Comparison of ENCODE assay signal across 21 cellular contexts in the genomic region with DNA sequence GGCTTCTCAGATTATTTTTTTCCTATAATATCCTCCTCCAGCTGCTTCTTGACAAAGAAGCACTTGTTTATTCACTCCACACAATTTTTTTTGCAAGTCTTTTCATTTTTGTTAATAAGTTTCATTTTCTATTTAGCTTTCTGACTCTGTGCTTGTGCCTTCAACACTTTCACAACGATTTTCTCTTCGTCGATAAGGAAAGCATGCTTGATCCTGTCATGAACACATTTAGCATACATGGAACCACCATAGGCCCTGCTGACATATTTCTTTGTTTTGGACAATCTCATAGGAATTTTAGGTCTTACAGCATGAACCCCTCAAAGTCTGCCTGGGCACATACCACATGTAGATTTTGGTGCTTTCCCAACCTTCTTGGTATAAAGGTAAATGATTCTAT.
"Had no signal": no experiment of that assay in that cellular context is flagged by ENCODE, and none has a peak within 500 bp of the region (broad histone marks: within the 10 kb centered on the region; RNA-seq: fewer than 3 reads in every experiment).

No MANE protein-coding gene starts in this region.

- H3K36me3 Mint-ChIP-seq: activated naive CD8-positive, alpha-beta T cell; naive B cell had no signal

- H3K27ac Mint-ChIP-seq: activated naive CD8-positive, alpha-beta T cell; activated T-cell treated with anti-CD3 and anti-CD28 coated beads, Interleukin-2, amount 50 U/mL, for 24 hours; naive B cell had no signal

- H3K27ac ChIP-seq: esophagus muscularis mucosa, gastroesophageal sphincter, prostate gland, right atrium auricular region, suprapubic skin, transverse colon, vagina had no signal

- H3K27me3 Mint-ChIP-seq: activated naive CD8-positive, alpha-beta T cell; naive B cell had no signal

- H3K36me3 ChIP-seq: esophagus muscularis mucosa, gastroesophageal sphincter, heart left ventricle, prostate gland, right atrium auricular region, suprapubic skin, transverse colon, vagina had no signal

- H3K9me3 Mint-ChIP-seq: activated T-cell treated with anti-CD3 and anti-CD28 coated beads, Interleukin-2, amount 50 U/mL, for 24 hours; naive B cell; stimulated activated naive CD8-positive, alpha-beta T cell treated with anti-CD3 and anti-CD28 coated beads, Interleukin-15, amount 100 ng/mL, for 72 hours had no signal

- H3K4me3 Mint-ChIP-seq: activated naive CD8-positive, alpha-beta T cell; activated T-cell treated with anti-CD3 and anti-CD28 coated beads, Interleukin-2, amount 50 U/mL, for 24 hours; stimulated activated naive CD8-positive, alpha-beta T cell treated with anti-CD3 and anti-CD28 coated beads, Interleukin-15, amount 100 ng/mL, for 72 hours had no signal

- DNase-seq: activated CD4-positive, alpha-beta T cell treated with anti-CD3 and anti-CD28 coated beads for 1 hour; activated CD4-positive, alpha-beta T cell treated with anti-CD3 and anti-CD28 coated beads, Interleukin-2, amount 50 U/mL, for 48 hours; activated effector memory CD4-positive, alpha-beta T cell treated with Interleukin-2 at 50 U/mL for 16 hours; activated T-cell treated with anti-CD3 and anti-CD28 coated beads, Interleukin-2, amount 50 U/mL, for 24 hours; effector CD4-positive, alpha-beta T cell; heart left ventricle; kidney glomerular epithelial cell; mesenchymal stem cell; mucosa of descending colon; naive B cell; stimulated activated CD4-positive, alpha-beta T cell treated with anti-CD3 and anti-CD28 coated beads, Interleukin-2, amount 100 ng/mL, for 24 hours; stimulated activated naive CD8-positive, alpha-beta T cell treated with anti-CD3 and anti-CD28 coated beads, Interleukin-15, amount 100 ng/mL, for 72 hours; T1000; transverse colon had no signal

- H3K9me3 ChIP-seq: esophagus muscularis mucosa, gastroesophageal sphincter, heart left ventricle, mucosa of descending colon, prostate gland, right atrium auricular region, suprapubic skin, transverse colon, vagina had no signal

- H3K27me3 ChIP-seq: esophagus muscularis mucosa, gastroesophageal sphincter, heart left ventricle, right atrium auricular region, suprapubic skin, transverse colon, vagina had no signal

- ATAC-seq: gastroesophageal sphincter; heart left ventricle; mucosa of descending colon; stimulated activated naive CD8-positive, alpha-beta T cell treated with anti-CD3 and anti-CD28 coated beads, Interleukin-15, amount 100 ng/mL, for 72 hours had no signal

- H3K4me3 ChIP-seq: esophagus muscularis mucosa, gastroesophageal sphincter, heart left ventricle, mucosa of descending colon, prostate gland, right atrium auricular region, suprapubic skin, transverse colon, vagina had no signal
